ENCODE assay signal across 9 cellular contexts in genomic region chr9:38017149-38017884, GRCh38. TPM values are rescaled to one million over a fixed set of nuclear protein-coding genes. Genes with fewer than 3 reads are reported as not detected.
A peak's percentile ranks its signal among the peaks of the same experiment; 100 is the strongest.
DNase-seq lines count a peak whose midpoint lies in the region; ATAC-seq and TF ChIP-seq lines count a peak whose summit lies in the region.
"Had no signal": no experiment of that assay in that cellular context is flagged by ENCODE, and none has a peak within 500 bp of the region (broad histone marks: within the 10 kb centered on the region; RNA-seq: fewer than 3 reads in every experiment).

No MANE protein-coding gene starts in this region.

- H3K9ac ChIP-seq in HUES64 (ENCODE audit: low read depth, low read length) = peak overlapping the region; percentile 67

- no peak for TF ChIP-seq EP300 in suprapubic skin (IDR thresholded peaks at IDR 0.05)

- H3K27me3 ChIP-seq in HUES64 (ENCODE audit: insufficient read depth, low read length) (no peaks in the 10 kb centered on the region), layer of hippocampus (ENCODE audit: control insufficient read depth, insufficient read depth, low read length) (no peaks in the 10 kb centered on the region), suprapubic skin (no peaks in the 10 kb centered on the region)

- ATAC-seq in GM18868 (IDR thresholded peaks at IDR 0.05; ENCODE audit: unreplicated experiment) = no peak
- ATAC-seq in GM18505 (IDR thresholded peaks at IDR 0.05; ENCODE audit: unreplicated experiment) = no peak

- H3K27ac ChIP-seq in HUES64 (ENCODE audit: low read depth, low read length) (peak overlapping the region; percentile 93), layer of hippocampus (ENCODE audit: low read depth, low read length) (peak overlapping the region; percentile 78), suprapubic skin (peak overlapping the region; percentile 59)
- H3K27ac ChIP-seq: neutrophil had no signal

- H3K4me3 ChIP-seq in HUES64 (ENCODE audit: low read length) = peak overlapping the region; percentile 13; the same call in 1 of the 2 replicates
- H3K4me3 ChIP-seq in suprapubic skin = no peak overlapping the region

- H3K36me3 ChIP-seq in HUES64 (ENCODE audit: insufficient read depth, low read length) (0 out of 2 replicates have a peak, but pooled peaks cover 2% of the 10 kb centered on the region), suprapubic skin (peaks cover 3% of the 10 kb centered on the region)
- H3K36me3 ChIP-seq: neutrophil had no signal

- no peak for TF ChIP-seq POLR2A in suprapubic skin (IDR thresholded peaks at IDR 0.05)
- no peak for TF ChIP-seq POLR2A in GM18505 (IDR thresholded peaks at IDR 0.05; ENCODE audit: borderline replicate concordance, extremely low read depth, insufficient read depth, insufficient read length)

- peaks cover 59% of the 10 kb centered on the region for H3K4me1 ChIP-seq in HUES64 (ENCODE audit: insufficient read depth, low read length)
- H3K4me1 ChIP-seq in suprapubic skin = peaks cover 47% of the 10 kb centered on the region

- 7% methylated on average over 13 of the region's 13 CpGs for WGBS in HUES64
- WGBS in suprapubic skin = 59% methylated on average over 13 of the region's 13 CpGs

- peak in 1 of 2 donors; percentile 11 for TF ChIP-seq CTCF in suprapubic skin (IDR thresholded peaks at IDR 0.05)

- peak; percentile 36 for DNase-seq in dedifferentiated amniotic fluid mesenchymal stem cell (ENCODE audit: extremely low spot score)
- no peak for DNase-seq in suprapubic skin (ENCODE audit: low spot score in 2 of 2)
- no peak for DNase-seq in NCI-H69 (lab: John Stamatoyannopoulos, UW)
- no peak for DNase-seq in activated CD4-positive, alpha-beta T cell treated with anti-CD3 and anti-CD28 coated beads, Interleukin-2, amount 50 U/mL, for 4 hours

- no peaks in the 10 kb centered on the region for H3K9me3 ChIP-seq in HUES64 (ENCODE audit: insufficient read depth, low read depth, low read length)
- no peaks in the 10 kb centered on the region for H3K9me3 ChIP-seq in suprapubic skin
- H3K9me3 ChIP-seq: neutrophil had no signal

RNA-seq across cellular contexts. Expression of gene SHB, which starts 51.7 kb away (rescaled TPM):
- polyA plus RNA-seq in HUES64 (2013, experiment 1 of 2) = 7.3 TPM
- 6.7 TPM for polyA plus RNA-seq in HUES64 (2013, experiment 2 of 2)
- total RNA-seq in suprapubic skin = 10 to 100 TPM; 12.3 to 22.9 (median 16.3) TPM
